In genomic region chr10:93622942-93623341, GRCh38 we compare ENCODE assay signal across 26 cellular contexts. TPM values are rescaled to one million over a fixed set of nuclear protein-coding genes. Genes with fewer than 3 reads are reported as not detected.
"Had no signal": no experiment of that assay in that cellular context is flagged by ENCODE, and none has a peak within 500 bp of the region (broad histone marks: within the 10 kb centered on the region; RNA-seq: fewer than 3 reads in every experiment).

No MANE protein-coding gene starts in this region.

- DNase-seq: activated CD4-positive, alpha-beta memory T cell treated with anti-CD3 and anti-CD28 coated beads, Interleukin-2, amount 10 ng/mL, durations not matched to agents 7 days and 5 days; activated CD4-positive, alpha-beta T cell treated with anti-CD3 and anti-CD28 coated beads for 1 hour; activated CD4-positive, alpha-beta T cell treated with anti-CD3 and anti-CD28 coated beads, Interleukin-2, amount 10 ng/mL, durations not matched to agents 7 days and 5 days; activated CD8-positive, alpha-beta memory T cell treated with anti-CD3 and anti-CD28 coated beads, Interleukin-2, amount 50 U/mL, for 48 hours; activated gamma-delta T cell; activated naive CD4-positive, alpha-beta T cell treated with anti-CD3 and anti-CD28 coated beads, Interleukin-2, amount 10 ng/mL, durations not matched to agents 7 days and 5 days; activated naive CD8-positive, alpha-beta T cell treated with anti-CD3 and anti-CD28 coated beads, Interleukin-2, amount 10 ng/mL, durations not matched to agents 7 days and 5 days; activated T-cell treated with anti-CD3 and anti-CD28 coated beads, Interleukin-2, amount 50 U/mL, for 24 hours; brain microvascular endothelial cell; dorsolateral prefrontal cortex; effector memory CD8-positive, alpha-beta T cell; erythroblast; gastrocnemius medialis; glutamatergic neuron; islet precursor cell; left ventricle myocardium inferior; mesendoderm; posterior cingulate gyrus; right cardiac atrium; spleen; stimulated activated naive CD4-positive, alpha-beta T cell treated with Interleukin-2 at 50 U/mL for 16 hours had no signal

- H3K27ac ChIP-seq: brain microvascular endothelial cell, coronary artery, dorsolateral prefrontal cortex, gastrocnemius medialis, hepatocyte, left ventricle myocardium inferior, spleen, tibial nerve had no signal

- H3K27me3 ChIP-seq: brain microvascular endothelial cell, gastrocnemius medialis, hepatocyte, tibial nerve had no signal

- H3K4me3 ChIP-seq: coronary artery, dorsolateral prefrontal cortex, gastrocnemius medialis, hepatocyte, left ventricle myocardium inferior, lung, spleen, tibial nerve had no signal

- FAIRE-seq: astrocyte had no signal

- ATAC-seq: effector memory CD8-positive, alpha-beta T cell; gastrocnemius medialis; right cardiac atrium had no signal

- H3K4me1 ChIP-seq: gastrocnemius medialis, left ventricle myocardium inferior, spleen, tibial nerve had no signal

- H3K9me3 ChIP-seq: gastrocnemius medialis, left ventricle myocardium inferior, spleen, tibial nerve had no signal

- H3K36me3 ChIP-seq: brain microvascular endothelial cell, gastrocnemius medialis, left ventricle myocardium inferior, spleen, tibial nerve had no signal

RNA-seq across cellular contexts. Expression of gene PDE6C, which starts 10.6 kb away (rescaled TPM):
- polyA plus RNA-seq: lung, right cardiac atrium, spleen had no signal
